In genomic region chr9:71638627-71639026, GRCh38 we compare ENCODE assay signal across 11 cellular contexts.
DNase-seq lines count a peak whose midpoint lies in the region; ATAC-seq, FAIRE-seq and TF ChIP-seq lines count a peak whose summit lies in the region.
"Had no signal": no experiment of that assay in that cellular context is flagged by ENCODE, and none has a peak within 500 bp of the region (broad histone marks: within the 10 kb centered on the region; RNA-seq: fewer than 3 reads in every experiment).

No MANE protein-coding gene starts in this region.

- no peaks in the 10 kb centered on the region for H3K9me3 ChIP-seq in CD4-positive, CD25-positive, alpha-beta regulatory T cell (ENCODE audit: control insufficient read depth in 2 of 2, low read length in 2 of 2)
- H3K9me3 ChIP-seq in fibroblast of lung (ENCODE audit: control insufficient read depth, insufficient read depth, low read depth, low read length), result no peaks in the 10 kb centered on the region
- H3K9me3 ChIP-seq in pancreas, result no peaks in the 10 kb centered on the region

- WGBS in pancreas, 2 donors, result 37 to 47% methylated on average over 7 of the region's 7 CpGs

- no peaks in the 10 kb centered on the region for H4K20me1 ChIP-seq in fibroblast of lung (ENCODE audit: control insufficient read depth, extremely low read depth, insufficient read depth, low read length)

- peaks cover 4 to 20% (median 13%) of the 10 kb centered on the region in 4 donors for H3K4me1 Mint-ChIP-seq in CD4-positive, CD25-positive, alpha-beta regulatory T cell
- peaks cover 15% of the 10 kb centered on the region for H3K4me1 Mint-ChIP-seq in T-helper 2 cell treated with Interferon-gamma antibody and Interleukin-4, amounts not matched to agents 5 μg/mL and 100 μg/mL, for 36 hours (ENCODE audit: low read depth)
- no peaks in the 10 kb centered on the region for H3K4me1 Mint-ChIP-seq in glutamatergic neuron (ENCODE audit: low read depth, unreplicated experiment)

- no peak for TF ChIP-seq CTCF in fibroblast of lung (conservative IDR thresholded peaks at IDR 0.05 in 1 of 2, IDR thresholded peaks at IDR 0.05 in 1 of 2; ENCODE audit: low read depth in 1 of 2, low read length in 2 of 2)
- TF ChIP-seq CTCF in pancreas (IDR thresholded peaks at IDR 0.05), result no peak
- TF ChIP-seq CTCF in glutamatergic neuron (IDR thresholded peaks at IDR 0.05; ENCODE audit: partially characterized antibody, unreplicated experiment), result no peak

- H3K36me3 Mint-ChIP-seq in CD4-positive, CD25-positive, alpha-beta regulatory T cell, result no peaks in the 10 kb centered on the region
- H3K36me3 Mint-ChIP-seq in T-helper 2 cell treated with Interferon-gamma antibody and Interleukin-4, amounts not matched to agents 5 μg/mL and 100 μg/mL, for 36 hours (ENCODE audit: low read depth), result no peaks in the 10 kb centered on the region
- H3K36me3 Mint-ChIP-seq in glutamatergic neuron (ENCODE audit: unreplicated experiment), result no peaks in the 10 kb centered on the region

- FAIRE-seq in pancreas (lab: Jason Lieb, UNC), result no peak

- H3K4me2 ChIP-seq in fibroblast of lung (ENCODE audit: extremely low read depth, insufficient read depth, low read length), result no peak overlapping the region

- no peaks in the 10 kb centered on the region for H3K36me3 ChIP-seq in CD4-positive, CD25-positive, alpha-beta regulatory T cell (ENCODE audit: control insufficient read depth, insufficient read depth, low read length)
- H3K36me3 ChIP-seq in fibroblast of lung (ENCODE audit: control insufficient read depth, insufficient read depth, low read length) (no peaks in the 10 kb centered on the region), pancreas (no peaks in the 10 kb centered on the region)

- peak overlapping the region in 2 of 4 donors; percentile 34 to 35 for H3K4me3 Mint-ChIP-seq in CD4-positive, CD25-positive, alpha-beta regulatory T cell
- H3K4me3 Mint-ChIP-seq in T-helper 2 cell treated with Interferon-gamma antibody and Interleukin-4, amounts not matched to agents 5 μg/mL and 100 μg/mL, for 36 hours, result peak overlapping the region; percentile 70
- no peak overlapping the region for H3K4me3 Mint-ChIP-seq in glutamatergic neuron (ENCODE audit: unreplicated experiment)
- H3K4me3 Mint-ChIP-seq: endodermal cell had no signal

- H3K9me3 Mint-ChIP-seq in CD4-positive, CD25-positive, alpha-beta regulatory T cell, result no peaks in the 10 kb centered on the region
- H3K9me3 Mint-ChIP-seq in T-helper 2 cell treated with Interferon-gamma antibody and Interleukin-4, amounts not matched to agents 5 μg/mL and 100 μg/mL, for 36 hours, result no peaks in the 10 kb centered on the region
- no peaks in the 10 kb centered on the region for H3K9me3 Mint-ChIP-seq in glutamatergic neuron (ENCODE audit: unreplicated experiment)
- H3K9me3 Mint-ChIP-seq: endodermal cell had no signal

- H3K27ac Mint-ChIP-seq in CD4-positive, CD25-positive, alpha-beta regulatory T cell, result peak overlapping the region in 2 of 3 donors; percentile 3 to 5
- peak overlapping the region; percentile 89 for H3K27ac Mint-ChIP-seq in T-helper 2 cell treated with Interferon-gamma antibody and Interleukin-4, amounts not matched to agents 5 μg/mL and 100 μg/mL, for 36 hours
- H3K27ac Mint-ChIP-seq in glutamatergic neuron (ENCODE audit: unreplicated experiment), result no peak overlapping the region
- H3K27ac Mint-ChIP-seq: endodermal cell had no signal

- intact Hi-C loops in pancreas (cut with DNase I), result no loop called here

- peak overlapping the region; percentile 74 for H2AFZ ChIP-seq in fibroblast of lung (ENCODE audit: low read length)

- peak in 1 of 3 donors; percentile 54 for DNase-seq in CD4-positive, CD25-positive, alpha-beta regulatory T cell
- DNase-seq in T-helper 2 cell treated with Interferon-gamma antibody and Interleukin-4, amounts not matched to agents 5 μg/mL and 100 μg/mL, for 36 hours (ENCODE audit: low spot score), result no peak
- DNase-seq in fibroblast of lung (ENCODE audit: low read depth in 2 of 2) (peak in 1 of 2 donors; percentile 23), pancreas (peak in 1 of 6 donors; percentile 23), NCI-H1105 (lab: John Stamatoyannopoulos, UW) (no peak), HT-29 (ENCODE audit: low spot score) (no peak), glutamatergic neuron (no peak)
- no peak for DNase-seq in stimulated activated CD4-positive, alpha-beta T cell treated with anti-CD3 and anti-CD28 coated beads, Interleukin-12 subunit alpha, Interleukin-12 subunit beta, amount 100 ng/mL, for 4 hours
- DNase-seq: COR-L47, endodermal cell, NCI-H1694 had no signal

- H3K27me3 ChIP-seq in CD4-positive, CD25-positive, alpha-beta regulatory T cell (ENCODE audit: control insufficient read depth, insufficient read depth, low read length), result no peaks in the 10 kb centered on the region
- H3K27me3 ChIP-seq in fibroblast of lung (ENCODE audit: control insufficient read depth, insufficient read depth, low read length) (peaks cover 2% of the 10 kb centered on the region), pancreas (no peaks in the 10 kb centered on the region)

- H3K4me3 ChIP-seq in CD4-positive, CD25-positive, alpha-beta regulatory T cell (ENCODE audit: low read depth, low read length), result peak overlapping the region; percentile 51
- H3K4me3 ChIP-seq in fibroblast of lung (replicated peaks in 1 of 4; ENCODE audit: control extremely low read depth in 1 of 4, insufficient read depth in 1 of 4, low read depth in 3 of 4, low read length in 4 of 4) (no peak overlapping the region), pancreas (no peak overlapping the region)

- H3K4me1 ChIP-seq in CD4-positive, CD25-positive, alpha-beta regulatory T cell (ENCODE audit: control insufficient read depth, insufficient read depth, low read length, poor library complexity, severe bottlenecking), result no peaks in the 10 kb centered on the region
- H3K4me1 ChIP-seq in fibroblast of lung (ENCODE audit: control insufficient read depth, extremely low read depth, insufficient read depth, low read length), result no peaks in the 10 kb centered on the region
- H3K4me1 ChIP-seq in pancreas, result no peaks in the 10 kb centered on the region

- H3K9ac ChIP-seq in fibroblast of lung (ENCODE audit: insufficient read depth, low read length), result no peak overlapping the region

- peaks cover 14% of the 10 kb centered on the region for H3K27me3 Mint-ChIP-seq in CD4-positive, CD25-positive, alpha-beta regulatory T cell
- peaks cover 7% of the 10 kb centered on the region for H3K27me3 Mint-ChIP-seq in T-helper 2 cell treated with Interferon-gamma antibody and Interleukin-4, amounts not matched to agents 5 μg/mL and 100 μg/mL, for 36 hours (ENCODE audit: low read depth)
- no peaks in the 10 kb centered on the region for H3K27me3 Mint-ChIP-seq in glutamatergic neuron (ENCODE audit: unreplicated experiment)

- no peak overlapping the region for H3K27ac ChIP-seq in CD4-positive, CD25-positive, alpha-beta regulatory T cell (ENCODE audit: insufficient read depth, low read length, poor library complexity, severe bottlenecking)
- H3K27ac ChIP-seq in fibroblast of lung (ENCODE audit: insufficient read depth, low read length), result no peak overlapping the region
- peak overlapping the region in 1 of 4 donors; percentile 12 for H3K27ac ChIP-seq in pancreas

- H3K79me2 ChIP-seq in fibroblast of lung (ENCODE audit: control insufficient read depth, insufficient read depth, low read length), result no peaks in the 10 kb centered on the region

- ATAC-seq in CD4-positive, CD25-positive, alpha-beta regulatory T cell (ENCODE audit: low read depth in 2 of 2), result peak in 1 of 2 donors; percentile 28
- ATAC-seq in pancreas, result peak in 3 of 4 donors; percentile 32 to 77 (median 69)
